8 cellular contexts compared by ENCODE assay signal in the genomic region with DNA sequence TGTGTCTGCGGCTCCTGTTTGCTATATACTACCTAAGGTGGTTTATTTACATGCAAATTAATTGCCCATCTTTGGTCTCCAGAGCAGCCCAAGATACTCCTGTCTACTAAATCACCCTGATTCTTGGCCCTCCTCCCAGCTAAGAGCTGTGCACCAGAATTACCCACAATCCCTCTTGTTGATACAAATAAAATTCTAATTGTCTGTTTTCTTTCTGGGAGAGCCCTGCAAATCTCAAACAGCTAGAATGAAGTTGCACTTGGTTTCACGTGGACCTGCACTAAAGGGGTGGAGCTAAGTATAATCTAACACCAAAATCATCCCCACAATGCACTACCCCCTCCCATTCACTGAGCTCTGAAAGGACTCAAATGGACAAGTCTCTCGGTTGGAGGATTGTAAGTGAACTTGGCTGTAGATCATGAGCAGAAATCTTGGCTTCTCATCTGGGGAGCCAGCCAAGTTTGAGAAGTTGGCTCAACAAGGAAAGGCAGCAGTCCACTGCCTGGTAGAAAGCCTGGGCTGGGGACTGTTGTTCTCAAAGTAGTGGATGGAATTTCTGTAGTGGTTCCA. TPM values are rescaled to one million over a fixed set of nuclear protein-coding genes. Genes with fewer than 3 reads are reported as not detected.
DNase-seq lines count a peak whose midpoint lies in the region; ATAC-seq, FAIRE-seq and TF ChIP-seq lines count a peak whose summit lies in the region.

No MANE protein-coding gene starts in this region.

- DNase-seq in AG20443 (ENCODE audit: low spot score): peak; percentile 71
- DNase-seq in NCI-H2196 (lab: John Stamatoyannopoulos, UW; ENCODE audit: unreplicated experiment): peak; percentile 84
- peak; percentile 29 for DNase-seq in endothelial cell of umbilical vein (ENCODE audit: low read depth, low spot score)
- peak; percentile 30 for DNase-seq in non-pigmented ciliary epithelial cell (ENCODE audit: low read depth)
- DNase-seq in PC-9: no peak

- no peak for FAIRE-seq in endothelial cell of umbilical vein (lab: Jason Lieb, UNC)

- peaks cover 21% of the 10 kb centered on the region for H3K4me1 ChIP-seq in endothelial cell of umbilical vein (ENCODE audit: control insufficient read depth, extremely low read depth, insufficient read depth, low read length)
- H3K4me1 ChIP-seq in PC-9 (replicated peaks; ENCODE audit: insufficient read depth): peaks cover 3% of the 10 kb centered on the region

- no peak overlapping the region for H2AFZ ChIP-seq in endothelial cell of umbilical vein (ENCODE audit: low read depth, low read length)
- no peak overlapping the region for H2AFZ ChIP-seq in PC-9

- intact Hi-C loops in endothelial cell of umbilical vein (cut with micrococcal nuclease) (no loop called here), PC-9 (cut with micrococcal nuclease; ENCODE audit: unreplicated experiment) (no loop called here)

- TF ChIP-seq CTCF in endothelial cell of umbilical vein (IDR thresholded peaks at IDR 0.05; ENCODE audit: extremely low read depth in 1 of 2, insufficient read depth in 1 of 2, low read depth in 1 of 2, low read length in 2 of 2): no peak
- TF ChIP-seq CTCF in PC-9 (conservative IDR thresholded peaks at IDR 0.05): no peak

- CTCF ChIA-PET in endothelial cell of umbilical vein (lab: Charles Lee) (no interaction called here), PC-9 (lab: Charles Lee) (no interaction called here)

- H3K4me3 ChIP-seq in endothelial cell of umbilical vein (replicated peaks in 1 of 3; ENCODE audit: insufficient read depth in 1 of 3, low read depth in 1 of 3, low read length in 3 of 3): no peak overlapping the region
- H3K4me3 ChIP-seq in PC-9: no peak overlapping the region

- TF ChIP-seq POLR2A in endothelial cell of umbilical vein (IDR thresholded peaks at IDR 0.05; ENCODE audit: low read depth, low read length): no peak

- no peak for ATAC-seq in GM21423 (IDR thresholded peaks at IDR 0.05; ENCODE audit: unreplicated experiment)
- no peak for ATAC-seq in HG03432 (IDR thresholded peaks at IDR 0.05; ENCODE audit: unreplicated experiment)
- no peak for ATAC-seq in GM19397 (IDR thresholded peaks at IDR 0.05; ENCODE audit: unreplicated experiment)

- POLR2A ChIA-PET in endothelial cell of umbilical vein (lab: Charles Lee): no interaction called here
- POLR2A ChIA-PET in PC-9 (lab: Charles Lee; ENCODE audit: unreplicated experiment): interaction anchor here (0.6 kb wide), 2 partner anchors 109 to 307 kb away, joined by 4 read pairs; a partner anchor contains a TSS

- no peaks in the 10 kb centered on the region for H3K9me3 ChIP-seq in endothelial cell of umbilical vein (replicated peaks; ENCODE audit: control insufficient read depth, insufficient read depth, low read length)
- H3K9me3 ChIP-seq in PC-9 (ENCODE audit: insufficient read depth, low read depth): no peaks in the 10 kb centered on the region

- no peak overlapping the region for H3K27ac ChIP-seq in endothelial cell of umbilical vein (ENCODE audit: insufficient read depth, low read depth, low read length)
- H3K27ac ChIP-seq in PC-9: no peak overlapping the region

- H3K79me2 ChIP-seq in endothelial cell of umbilical vein (ENCODE audit: control insufficient read depth, insufficient read depth, low read length) (peaks cover 61% of the 10 kb centered on the region), PC-9 (ENCODE audit: low read depth) (peaks cover 53% of the 10 kb centered on the region)

- no peak overlapping the region for H3K9ac ChIP-seq in endothelial cell of umbilical vein (replicated peaks; ENCODE audit: extremely low read depth, insufficient read depth, low read length)

- no peaks in the 10 kb centered on the region for H3K9me2 ChIP-seq in PC-9 (ENCODE audit: insufficient read depth)

- dilution Hi-C loops in endothelial cell of umbilical vein (cut with MboI; ENCODE audit: extremely low pct_ligation_motif_present, low sequenced_read_pairs): no loop called here

- no peaks in the 10 kb centered on the region; the same call in 1 of the 2 replicates for H3F3A ChIP-seq in PC-9 (ENCODE audit: insufficient read depth, low read depth)

- no peaks in the 10 kb centered on the region for H3K9me1 ChIP-seq in endothelial cell of umbilical vein (replicated peaks; ENCODE audit: control insufficient read depth, extremely low read depth, insufficient read depth, low read length)

- H3K36me3 ChIP-seq in endothelial cell of umbilical vein (ENCODE audit: control insufficient read depth in 2 of 2, extremely low read depth in 1 of 2, insufficient read depth in 2 of 2, low read length in 2 of 2) (peaks cover 25 to 26% of the 10 kb centered on the region in 2 experiments), PC-9 (ENCODE audit: low read depth) (peaks cover 58% of the 10 kb centered on the region)

- H4K20me1 ChIP-seq in endothelial cell of umbilical vein (replicated peaks; ENCODE audit: control insufficient read depth, extremely low read depth, insufficient read depth, low read length): peaks cover 5% of the 10 kb centered on the region
- peaks cover 23% of the 10 kb centered on the region for H4K20me1 ChIP-seq in PC-9 (ENCODE audit: insufficient read depth)

- H3K4me2 ChIP-seq in endothelial cell of umbilical vein (ENCODE audit: insufficient read depth, low read length) (no peak overlapping the region), PC-9 (no peak overlapping the region)

- BruUV-seq in endothelial cell of umbilical vein (replicated peaks; lab: Mats Ljungman, UMichigan) (no TSS peak), PC-9 (replicated peaks; lab: Mats Ljungman, UMichigan) (no TSS peak)

- H3K27me3 ChIP-seq in endothelial cell of umbilical vein (ENCODE audit: control insufficient read depth in 2 of 2, insufficient read depth in 2 of 2, low read length in 2 of 2) (no peaks in the 10 kb centered on the region), PC-9 (ENCODE audit: insufficient read depth, low read depth) (no peaks in the 10 kb centered on the region)

TF ChIP-seq in endothelial cell of umbilical vein, 7 proteins besides CTCF, POLR2A, EP300 and RAD21:
- TF ChIP-seq GATA2 (IDR thresholded peaks at IDR 0.05; ENCODE audit: insufficient read depth, insufficient read length, low read depth, low read length) (no peak), MYC (IDR thresholded peaks at IDR 0.05; ENCODE audit: low read depth, low read length) (no peak), EZH2 (IDR thresholded peaks at IDR 0.05; ENCODE audit: borderline replicate concordance, low read depth, low read length, severe bottlenecking) (no peak), JUN (IDR thresholded peaks at IDR 0.05; ENCODE audit: borderline replicate concordance, insufficient read depth, insufficient read length, low read depth) (no peak), POLR2AphosphoS5 (IDR thresholded peaks at IDR 0.05; ENCODE audit: insufficient read depth, low read depth, low read length) (no peak), FOS (IDR thresholded peaks at IDR 0.05; ENCODE audit: borderline replicate concordance, insufficient read depth, low read length) (no peak)
- TF ChIP-seq, protein P1, sequence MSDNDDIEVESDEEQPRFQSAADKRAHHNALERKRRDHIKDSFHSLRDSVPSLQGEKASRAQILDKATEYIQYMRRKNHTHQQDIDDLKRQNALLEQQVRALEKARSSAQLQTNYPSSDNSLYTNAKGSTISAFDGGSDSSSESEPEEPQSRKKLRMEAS (IDR thresholded peaks at IDR 0.05; ENCODE audit: insufficient read depth, insufficient read length): no peak

RNA-seq across cellular contexts. Expression of a gene that starts 6.6 kb away (rescaled TPM):
- total RNA-seq in endothelial cell of umbilical vein (79.5 and 84.6 TPM in 2 replicates), PC-9 (2021) (76.1 and 84.1 TPM in 2 replicates)
- 57.1 and 70.1 TPM in 2 replicates for polyA plus RNA-seq in endothelial cell of umbilical vein
- polyA plus RNA-seq in endothelial cell of umbilical vein (2011; cell fraction: cytosol; rRNA removed): 61.0 and 63.8 TPM in 2 replicates
- 55.7 and 56.7 TPM in 2 replicates for polyA plus RNA-seq in endothelial cell of umbilical vein (2011; cell fraction: nucleus; rRNA removed)
- 44.9 and 51.4 TPM in 2 replicates for polyA plus RNA-seq in endothelial cell of umbilical vein (2012)
- polyA minus RNA-seq in endothelial cell of umbilical vein: 57.9 and 82.4 TPM in 2 replicates
- 23.1 TPM for polyA minus RNA-seq in endothelial cell of umbilical vein (2011; cell fraction: cytosol; rRNA and poly(A)+ RNA removed)
- 53.7 and 61.6 TPM in 2 replicates for polyA minus RNA-seq in endothelial cell of umbilical vein (2011; cell fraction: nucleus; rRNA and poly(A)+ RNA removed)

Comparison
In these comparisons a context has a peak if more than half of its experiments do, and no peak if none do; other contexts are left out.
1. DNase-seq: peak in AG20443 (single experiment), NCI-H2196 (single experiment), endothelial cell of umbilical vein (single experiment) and non-pigmented ciliary epithelial cell (single experiment); none in PC-9 (0 of 2).